In genomic region chr20:13984211-13984610, GRCh38 we compare ENCODE assay signal across 23 cellular contexts. TPM values are rescaled to one million over a fixed set of nuclear protein-coding genes. Genes with fewer than 3 reads are reported as not detected.
DNase-seq lines count a peak whose midpoint lies in the region; ATAC-seq and TF ChIP-seq lines count a peak whose summit lies in the region.
"Had no signal": no experiment of that assay in that cellular context is flagged by ENCODE, and none has a peak within 500 bp of the region (broad histone marks: within the 10 kb centered on the region; RNA-seq: fewer than 3 reads in every experiment).

No MANE protein-coding gene starts in this region.

- H3K4me3 ChIP-seq in RWPE2 (ENCODE audit: severe bottlenecking), result no peak overlapping the region

- CTCF ChIA-PET in Calu3 (lab: Charles Lee), result no interaction called here

- H3K27me3 Mint-ChIP-seq in Calu3 (ENCODE audit: unreplicated experiment), result no peaks in the 10 kb centered on the region
- H3K27me3 Mint-ChIP-seq: B cell had no signal

- no peaks in the 10 kb centered on the region for H3K27me3 ChIP-seq in RWPE2 (ENCODE audit: insufficient read depth, poor library complexity, severe bottlenecking)

- no TSS peak for BruUV-seq in Calu3 (replicated peaks; lab: Mats Ljungman, UMichigan)

- H3K27ac ChIP-seq in RWPE2 (ENCODE audit: poor library complexity, severe bottlenecking), result no peak overlapping the region
- H3K27ac ChIP-seq: HL-60 had no signal

- H3K4me1 Mint-ChIP-seq in Calu3 (ENCODE audit: low read depth, unreplicated experiment), result peaks cover 11% of the 10 kb centered on the region
- H3K4me1 Mint-ChIP-seq: B cell, CD14-positive monocyte had no signal

- H3K36me3 Mint-ChIP-seq in Calu3 (ENCODE audit: insufficient read depth, unreplicated experiment), result no peaks in the 10 kb centered on the region
- H3K36me3 Mint-ChIP-seq: CD14-positive monocyte had no signal

- no peaks in the 10 kb centered on the region for H3K36me3 ChIP-seq in RWPE2 (ENCODE audit: low read depth)

- no peaks in the 10 kb centered on the region for H3K9me3 ChIP-seq in RWPE2 (ENCODE audit: severe bottlenecking)

- H3K9me3 Mint-ChIP-seq in Calu3 (ENCODE audit: low read depth, unreplicated experiment), result no peaks in the 10 kb centered on the region

- H3K4me3 Mint-ChIP-seq in Calu3 (ENCODE audit: low read depth, unreplicated experiment), result no peak overlapping the region
- H3K4me3 Mint-ChIP-seq: B cell, CD14-positive monocyte had no signal

- intact Hi-C loops in Calu3 (cut with micrococcal nuclease; ENCODE audit: unreplicated experiment), result no loop called here

- H3K27ac Mint-ChIP-seq in Calu3 (ENCODE audit: unreplicated experiment), result peak overlapping the region; percentile 50
- H3K27ac Mint-ChIP-seq: B cell, CD14-positive monocyte had no signal

- ATAC-seq in RWPE2 (ENCODE audit: low read depth) (peak; percentile 33; the same call in 1 of the 3 replicates), HG03280 (IDR thresholded peaks at IDR 0.05; ENCODE audit: unreplicated experiment) (no peak), HG03354 (IDR thresholded peaks at IDR 0.05; ENCODE audit: poor library complexity, severe bottlenecking, unreplicated experiment) (no peak)

- DNase-seq in Calu3 (no peak), H4 (ENCODE audit: low spot score) (peak; percentile 57), RWPE2 (ENCODE audit: low spot score) (no peak), renal cortical epithelial cell (ENCODE audit: low read depth) (peak; percentile 48), NCI-H1417 (lab: John Stamatoyannopoulos, UW) (no peak)
- DNase-seq: DND-41, KBM-7, NCI-H1105, NCI-H2081, NCI-H2171 treated with DMSO at 0.1 percent for 48 hours, NCI-H446, NCI-H526 treated with DMSO at 0.1 percent for 48 hours, OCI-M1, SHP77, T-helper 2 cell had no signal

- H3K4me1 ChIP-seq in RWPE2 (ENCODE audit: insufficient read depth, poor library complexity, severe bottlenecking), result peaks cover 10% of the 10 kb centered on the region

- TF ChIP-seq CTCF in Calu3 (IDR thresholded peaks at IDR 0.05; ENCODE audit: unreplicated experiment) (no peak), RWPE2 (IDR thresholded peaks at IDR 0.05; ENCODE audit: poor library complexity, severe bottlenecking) (no peak)

RNA-seq across cellular contexts. Expression of gene SEL1L2, which starts 6.2 kb away (rescaled TPM):
- total RNA-seq in Calu3 (2022) (not detected in 2 replicates), renal cortical epithelial cell (not detected in 2 replicates)
- total RNA-seq in H4 (2014; rRNA removed; shearing (Covaris generic)), result not detected in 2 replicates
- total RNA-seq: B cell, G401, HT-29, RPMI7951 had no signal

RNA-seq across cellular contexts. Expression of gene MACROD2, which starts 11.1 kb away (rescaled TPM):
- total RNA-seq in Calu3 (2022) (28.1 and 29.4 TPM in 2 replicates), renal cortical epithelial cell (5.0 and 5.4 TPM in 2 replicates)
- 0.37 and 1.2 TPM in 2 replicates for total RNA-seq in H4 (2014; rRNA removed; shearing (Covaris generic))
- total RNA-seq: G401 had no signal

Comparison
In these comparisons a context has a peak if more than half of its experiments do, and no peak if none do; other contexts are left out.
1. DNase-seq: peak in H4 (single experiment) and renal cortical epithelial cell (single experiment); none in Calu3 (single experiment), RWPE2 (single experiment) and NCI-H1417 (0 of 3).